ENCODE assay signal across 1 cellular context in genomic region chr12:569091-569676, GRCh38.
TF ChIP-seq lines count a peak whose summit lies in the region.

No MANE protein-coding gene starts in this region.

TF ChIP-seq in H1, 55 proteins besides CTCF, POLR2A, EP300 and RAD21:
- TF ChIP-seq CHD2 (IDR thresholded peaks at IDR 0.05; ENCODE audit: low read length) (no peak), EZH2 (IDR thresholded peaks at IDR 0.05; ENCODE audit: low read depth, low read length, severe bottlenecking) (no peak), CREB1 (IDR thresholded peaks at IDR 0.05) (no peak), GABPA (IDR thresholded peaks at IDR 0.05; ENCODE audit: borderline replicate concordance, insufficient read depth, low read length) (no peak), SP2 (IDR thresholded peaks at IDR 0.05; ENCODE audit: low read length) (no peak), SRF (IDR thresholded peaks at IDR 0.05; ENCODE audit: low read depth, low read length) (no peak), TAF7 (optimal IDR thresholded peaks at IDR 0.05; ENCODE audit: borderline replicate concordance, low read depth, low read length) (no peak), ATF3 (IDR thresholded peaks at IDR 0.05; ENCODE audit: insufficient read depth, low read depth, low read length) (no peak), TBP (IDR thresholded peaks at IDR 0.05; ENCODE audit: low read depth, low read length) (no peak), SP4 (IDR thresholded peaks at IDR 0.05; ENCODE audit: low read length) (no peak), GTF2F1 (IDR thresholded peaks at IDR 0.05; ENCODE audit: borderline replicate concordance, low read depth, low read length) (no peak), BRCA1 (IDR thresholded peaks at IDR 0.05; ENCODE audit: low read depth, low read length) (no peak), TEAD4 (IDR thresholded peaks at IDR 0.05; ENCODE audit: low read depth, low read length) (no peak), RFX5 (IDR thresholded peaks at IDR 0.05; ENCODE audit: borderline replicate concordance, low read depth, low read length) (no peak), SP1 (IDR thresholded peaks at IDR 0.05; ENCODE audit: low read depth, low read length) (no peak), POU5F1 (IDR thresholded peaks at IDR 0.05; ENCODE audit: low read depth, low read length) (no peak), BCL11A (IDR thresholded peaks at IDR 0.05; ENCODE audit: low read depth in 2 of 2, low read length in 2 of 2) (no peak)
